In genomic region chr12:76614364-76614763, GRCh38 we compare ENCODE assay signal across 33 cellular contexts.
"Had no signal": no experiment of that assay in that cellular context is flagged by ENCODE, and none has a peak within 500 bp of the region (broad histone marks: within the 10 kb centered on the region; RNA-seq: fewer than 3 reads in every experiment).

No MANE protein-coding gene starts in this region.

- H3K27ac ChIP-seq: body of pancreas, breast epithelium, KMS-11, Peyer's patch, VCaP had no signal

- ATAC-seq: activated CD8-positive, alpha-beta memory T cell treated with anti-CD3 and anti-CD28 coated beads, Interleukin-2, amount 10 ng/mL, durations not matched to agents 7 days and 5 days; activated T-cell treated with anti-CD3 and anti-CD28 coated beads, Interleukin-2, amount 50 U/mL, for 72 hours; activated T-helper 17 cell treated with anti-CD3 and anti-CD28 coated beads, Interleukin-2, amount 50 U/mL, for 72 hours; body of pancreas; PC-3 had no signal

- H3K36me3 ChIP-seq: breast epithelium, Peyer's patch had no signal

- H3K9me3 ChIP-seq: body of pancreas, breast epithelium, Peyer's patch had no signal

- DNase-seq: activated B cell treated with CpG ODN at 0.5 μM for 24 hours; activated CD4-positive, alpha-beta memory T cell treated with anti-CD3 and anti-CD28 coated beads, Interleukin-2, amount 10 ng/mL, durations not matched to agents 7 days and 5 days; activated CD4-positive, alpha-beta T cell treated with anti-CD3 and anti-CD28 coated beads for 1 hour; activated CD4-positive, alpha-beta T cell treated with anti-CD3 and anti-CD28 coated beads for 48 hours; activated CD8-positive, alpha-beta memory T cell treated with anti-CD3 and anti-CD28 coated beads for 24 hours; activated CD8-positive, alpha-beta memory T cell treated with anti-CD3 and anti-CD28 coated beads, Interleukin-2, amount 10 ng/mL, durations not matched to agents 7 days and 5 days; activated CD8-positive, alpha-beta memory T cell treated with anti-CD3 and anti-CD28 coated beads, Interleukin-2, amount 50 U/mL, for 48 hours; activated effector memory CD4-positive, alpha-beta T cell treated with anti-CD3 and anti-CD28 coated beads, Interleukin-2, amount 50 U/mL, for 16 hours; activated naive CD4-positive, alpha-beta T cell treated with Interleukin-2 at 50 U/mL for 16 hours; activated naive CD8-positive, alpha-beta T cell treated with anti-CD3 and anti-CD28 coated beads, Interleukin-2, amount 10 ng/mL, durations not matched to agents 7 days and 5 days; activated T-cell treated with anti-CD3 and anti-CD28 coated beads, Interleukin-2, amount 50 U/mL, for 72 hours; body of pancreas; MM.1S; MV-4-11; NCI-H1092; NCI-H1436 treated with DMSO at 0.1 percent for 48 hours; NCI-H1694 treated with DMSO at 0.1 percent for 48 hours; NCI-H2029; NCI-H510A; NCI-H526; NCI-H748 treated with DMSO at 0.1 percent for 48 hours; NK-92 treated with Interleukin-12 subunit alpha and Interleukin-12 subunit beta, amount 100 ng/mL, for 24 hours; PC-3; Peyer's patch; RPMI8226; SW 1271; T-helper 1 cell; T-helper 2 cell; T-helper 9 cell had no signal

- H3K4me2 ChIP-seq: KMS-11 had no signal

- H3K27me3 ChIP-seq: body of pancreas, breast epithelium, Peyer's patch had no signal

- H3K4me1 ChIP-seq: body of pancreas, breast epithelium, Peyer's patch had no signal

- H3K4me3 ChIP-seq: body of pancreas, breast epithelium, Peyer's patch had no signal

- H3K9ac ChIP-seq: KMS-11 had no signal
